12 cellular contexts compared by ENCODE assay signal in genomic region chr7:91759205-91759863, GRCh38.
DNase-seq lines count a peak whose midpoint lies in the region; ATAC-seq and TF ChIP-seq lines count a peak whose summit lies in the region.
"Had no signal": no experiment of that assay in that cellular context is flagged by ENCODE, and none has a peak within 500 bp of the region (broad histone marks: within the 10 kb centered on the region; RNA-seq: fewer than 3 reads in every experiment).

No MANE protein-coding gene starts in this region.

- DNase-seq in HK-2 (ENCODE audit: unreplicated experiment) (peak; percentile 6), PC-9 (peak; percentile 88 to 92), neuronal stem cell (ENCODE audit: low spot score) (no peak), NCI-H524 treated with DMSO at 0.1 percent for 48 hours (lab: John Stamatoyannopoulos, UW) (no peak), GOT3 (lab: John Stamatoyannopoulos, UW) (no peak)
- DNase-seq: activated CD4-positive, alpha-beta T cell treated with anti-CD3 and anti-CD28 coated beads for 36 hours; DND-41; KBM-7 had no signal

- no peak for TF ChIP-seq CTCF in PC-9 (conservative IDR thresholded peaks at IDR 0.05)

- H3K9me3 ChIP-seq in PC-9 (ENCODE audit: insufficient read depth, low read depth) (no peaks in the 10 kb centered on the region), neuronal stem cell (replicated peaks in 1 of 2; ENCODE audit: control insufficient read depth in 2 of 2, insufficient read depth in 1 of 2, low read depth in 1 of 2, low read length in 2 of 2) (no peaks in the 10 kb centered on the region)

- H3K36me3 ChIP-seq in PC-9 (ENCODE audit: low read depth), result no peaks in the 10 kb centered on the region
- H3K36me3 ChIP-seq in neuronal stem cell (replicated peaks in 1 of 2; ENCODE audit: control insufficient read depth in 2 of 2, insufficient read depth in 2 of 2, low read length in 2 of 2), result no peaks in the 10 kb centered on the region
- H3K36me3 ChIP-seq: esophagus muscularis mucosa had no signal

- no peak overlapping the region for H3K4ac ChIP-seq in neuronal stem cell (ENCODE audit: low read length)

- no peaks in the 10 kb centered on the region for H3K9me2 ChIP-seq in PC-9 (ENCODE audit: insufficient read depth)

- WGBS in neuronal stem cell (ENCODE audit: extremely low coverage in 2 of 2, insufficient read length in 2 of 2, insufficient replicate concordance in 1 of 2), 2 donors, result no CpG with 5 or more reads among the region's 4 CpGs

- no peak overlapping the region for H2BK5ac ChIP-seq in neuronal stem cell (ENCODE audit: low read length)

- no peaks in the 10 kb centered on the region for H3K27me3 ChIP-seq in PC-9 (ENCODE audit: insufficient read depth, low read depth)
- H3K27me3 ChIP-seq in neuronal stem cell (ENCODE audit: control insufficient read depth in 3 of 3, insufficient read depth in 3 of 3, low read depth in 1 of 3, low read length in 3 of 3), result no peaks in the 10 kb centered on the region
- H3K27me3 ChIP-seq: esophagus muscularis mucosa had no signal

- no peak overlapping the region for H3K9ac ChIP-seq in neuronal stem cell (ENCODE audit: low read depth, low read length, poor library complexity)

- peak overlapping the region; percentile 46 for H2AK5ac ChIP-seq in neuronal stem cell (ENCODE audit: low read depth, low read length)

- H2AFZ ChIP-seq in PC-9 (peak overlapping the region; percentile 69), neuronal stem cell (ENCODE audit: low read length) (peak overlapping the region; percentile 80)

- peaks cover 13% of the 10 kb centered on the region for H3K4me1 ChIP-seq in PC-9 (replicated peaks; ENCODE audit: insufficient read depth)
- peaks cover 2% of the 10 kb centered on the region in 2 donors for H3K4me1 ChIP-seq in neuronal stem cell (ENCODE audit: control insufficient read depth in 2 of 2, insufficient read depth in 1 of 2, low read depth in 1 of 2, low read length in 2 of 2)
- H3K4me1 ChIP-seq: esophagus muscularis mucosa had no signal

- no peaks in the 10 kb centered on the region for H3F3A ChIP-seq in PC-9 (ENCODE audit: insufficient read depth, low read depth)

- no peak overlapping the region for H3K14ac ChIP-seq in neuronal stem cell (ENCODE audit: low read length)

- no peak overlapping the region for H2BK15ac ChIP-seq in neuronal stem cell (ENCODE audit: low read length)

- H2BK12ac ChIP-seq in neuronal stem cell (ENCODE audit: low read length), result no peak overlapping the region

- no peak overlapping the region for H3K23ac ChIP-seq in neuronal stem cell (ENCODE audit: low read depth, low read length, poor library complexity)

- peak overlapping the region; percentile 51 for H3K4me2 ChIP-seq in PC-9
- no peak overlapping the region for H3K4me2 ChIP-seq in neuronal stem cell (ENCODE audit: insufficient read depth, low read length, poor library complexity, severe bottlenecking)

- CTCF ChIA-PET in PC-9 (lab: Charles Lee), result no interaction called here

- POLR2A ChIA-PET in PC-9 (lab: Charles Lee; ENCODE audit: unreplicated experiment), result no interaction called here

- BruUV-seq in PC-9 (replicated peaks; lab: Mats Ljungman, UMichigan), result no TSS peak

- no peak overlapping the region for H3K4me3 ChIP-seq in PC-9
- H3K4me3 ChIP-seq in neuronal stem cell (ENCODE audit: low read length in 2 of 2), result no peak overlapping the region
- H3K4me3 ChIP-seq: esophagus muscularis mucosa had no signal

- peak; percentile 99 for ATAC-seq in esophagus mucosa
- ATAC-seq in GM18873 (IDR thresholded peaks at IDR 0.05; ENCODE audit: low FRiP score, unreplicated experiment), result no peak
- ATAC-seq in GM21717 (IDR thresholded peaks at IDR 0.05; ENCODE audit: unreplicated experiment), result no peak
- ATAC-seq: activated CD4-positive, alpha-beta T cell treated with anti-CD3 and anti-CD28 coated beads for 36 hours had no signal

- H3K79me2 ChIP-seq in PC-9 (ENCODE audit: low read depth), result no peaks in the 10 kb centered on the region

- H2BK120ac ChIP-seq in neuronal stem cell (ENCODE audit: low read depth, low read length), result no peak overlapping the region

- peak overlapping the region; percentile 72 for H3K18ac ChIP-seq in neuronal stem cell (ENCODE audit: low read length)

- H3K27ac ChIP-seq in PC-9 (no peak overlapping the region), neuronal stem cell (replicated peaks; ENCODE audit: low read length) (no peak overlapping the region)
- H3K27ac ChIP-seq: esophagus muscularis mucosa had no signal

- H4K91ac ChIP-seq in neuronal stem cell (ENCODE audit: low read depth, low read length, poor library complexity), result no peak overlapping the region

- H3K79me1 ChIP-seq in neuronal stem cell (ENCODE audit: low read depth, low read length), result no peaks in the 10 kb centered on the region

- no peaks in the 10 kb centered on the region for H4K20me1 ChIP-seq in PC-9 (ENCODE audit: insufficient read depth)

- intact Hi-C loops in PC-9 (cut with micrococcal nuclease; ENCODE audit: unreplicated experiment), result loop anchor here (2.0 kb wide), 1 partner anchor 203 kb away; no protein-coding TSS in a partner anchor

- H4K8ac ChIP-seq in neuronal stem cell (ENCODE audit: low read depth, low read length), result peak overlapping the region; percentile 84

Comparison
In these comparisons a context has a peak if more than half of its experiments do, and no peak if none do; other contexts are left out.
1. DNase-seq: peak in HK-2 (single experiment) and PC-9 (2 of 2); none in neuronal stem cell (single experiment), NCI-H524 treated with DMSO at 0.1 percent for 48 hours (single experiment) and GOT3 (single experiment).